ENCODE assay signal across 8 cellular contexts in the genomic region with DNA sequence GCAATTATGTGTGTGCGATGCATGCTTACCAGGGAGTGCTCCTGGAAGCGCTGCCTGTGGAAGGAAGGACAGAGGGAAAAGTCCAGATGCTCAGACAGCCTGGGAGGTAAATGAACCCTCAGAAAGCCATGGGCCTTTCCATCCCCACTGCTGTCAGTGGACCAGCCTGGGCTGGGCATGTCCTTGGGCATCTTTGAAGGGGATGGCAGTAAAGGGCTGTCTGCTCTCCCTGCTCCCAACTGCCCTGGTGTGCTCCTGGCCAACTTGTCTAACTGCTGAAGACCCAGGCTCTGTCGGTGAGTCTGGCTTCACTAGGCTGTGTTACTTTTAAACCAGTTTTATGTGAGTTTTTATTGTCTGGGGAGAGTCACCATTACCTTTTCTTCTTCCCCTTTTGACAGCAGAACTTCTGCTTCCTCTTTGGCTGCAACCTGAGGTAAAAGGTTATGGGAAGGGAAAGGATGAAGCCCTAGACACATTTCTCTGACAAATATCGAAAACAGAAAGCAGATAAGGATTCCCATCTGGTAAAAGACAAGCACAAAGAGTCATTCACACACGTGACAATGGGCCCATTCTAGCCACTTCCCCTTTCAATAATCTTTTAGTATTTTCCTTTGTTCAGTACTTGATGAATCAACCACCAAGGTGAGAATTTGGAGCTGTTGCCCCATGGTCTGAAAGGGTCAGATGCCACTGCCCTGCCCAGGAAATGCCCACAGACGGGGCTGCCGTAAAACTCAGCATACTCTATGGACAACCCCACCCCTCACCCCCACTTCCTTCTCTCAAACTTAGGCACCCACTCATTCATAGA. TPM values are rescaled to one million over a fixed set of nuclear protein-coding genes. Genes with fewer than 3 reads are reported as not detected.
DNase-seq lines count a peak whose midpoint lies in the region; ATAC-seq and TF ChIP-seq lines count a peak whose summit lies in the region.

No MANE protein-coding gene starts in this region.

- intact Hi-C loops in dendritic cell treated with granulocyte-macrophage colony-stimulating factor and Interleukin-4, amounts not matched to agents 40 ng/mL and 50 ng/mL, for 4 days (cut with micrococcal nuclease), result loop anchor here (5.0 kb wide), 1 partner anchor 106 kb away; no protein-coding TSS in a partner anchor
- intact Hi-C loops in vagina (cut with DNase I) (no loop called here), left ventricle myocardium inferior (cut with micrococcal nuclease) (no loop called here)

- H3K36me3 Mint-ChIP-seq in dendritic cell treated with granulocyte-macrophage colony-stimulating factor and Interleukin-4, amounts not matched to agents 40 ng/mL and 50 ng/mL, for 4 days (ENCODE audit: low read depth), result no peaks in the 10 kb centered on the region

- peaks cover 22% of the 10 kb centered on the region for H3K4me1 Mint-ChIP-seq in dendritic cell treated with granulocyte-macrophage colony-stimulating factor and Interleukin-4, amounts not matched to agents 40 ng/mL and 50 ng/mL, for 4 days (ENCODE audit: low read depth)

- no peaks in the 10 kb centered on the region for H3K27me3 ChIP-seq in vagina
- H3K27me3 ChIP-seq in left ventricle myocardium inferior (ENCODE audit: low read depth), result no peaks in the 10 kb centered on the region

- TF ChIP-seq POLR2A in vagina (IDR thresholded peaks at IDR 0.05), result no peak

- no peaks in the 10 kb centered on the region for H3K27me3 Mint-ChIP-seq in dendritic cell treated with granulocyte-macrophage colony-stimulating factor and Interleukin-4, amounts not matched to agents 40 ng/mL and 50 ng/mL, for 4 days

- no peaks in the 10 kb centered on the region for H3K9me3 Mint-ChIP-seq in dendritic cell treated with granulocyte-macrophage colony-stimulating factor and Interleukin-4, amounts not matched to agents 40 ng/mL and 50 ng/mL, for 4 days

- H3K27ac ChIP-seq in vagina (no peak overlapping the region), left ventricle myocardium inferior (replicated peaks) (no peak overlapping the region)

- H3K4me3 Mint-ChIP-seq in dendritic cell treated with granulocyte-macrophage colony-stimulating factor and Interleukin-4, amounts not matched to agents 40 ng/mL and 50 ng/mL, for 4 days, result no peak overlapping the region

- H3K9me3 ChIP-seq in vagina (no peaks in the 10 kb centered on the region), left ventricle myocardium inferior (replicated peaks) (no peaks in the 10 kb centered on the region)

- H3K36me3 ChIP-seq in vagina, result no peaks in the 10 kb centered on the region
- no peaks in the 10 kb centered on the region for H3K36me3 ChIP-seq in left ventricle myocardium inferior

- TF ChIP-seq CTCF in GM13976 (IDR thresholded peaks at IDR 0.05; ENCODE audit: borderline replicate concordance, control extremely low read depth, extremely low read depth, insufficient read depth, missing control alignments), result no peak
- TF ChIP-seq CTCF in vagina (IDR thresholded peaks at IDR 0.05), result no peak
- no peak for TF ChIP-seq CTCF in left ventricle myocardium inferior (IDR thresholded peaks at IDR 0.05; ENCODE audit: borderline replicate concordance)

- ATAC-seq in GM21619 (IDR thresholded peaks at IDR 0.05; ENCODE audit: unreplicated experiment), result peak; percentile 93

- H3K4me1 ChIP-seq in vagina (no peaks in the 10 kb centered on the region), left ventricle myocardium inferior (no peaks in the 10 kb centered on the region)

- peak; percentile 72 for DNase-seq in GM13976 (ENCODE audit: low spot score)
- peak; percentile 37 for DNase-seq in HT1080 (ENCODE audit: low read depth)
- DNase-seq in GM19238 (ENCODE audit: insufficient read length, low spot score), result no peak
- no peak for DNase-seq in vagina (ENCODE audit: extremely low spot score in 2 of 2)
- DNase-seq in left ventricle myocardium inferior, result no peak
- DNase-seq in DMS114 treated with DMSO at 0.1 percent for 48 hours (lab: John Stamatoyannopoulos, UW; ENCODE audit: unreplicated experiment), result no peak

- H3K4me3 ChIP-seq in vagina (no peak overlapping the region), left ventricle myocardium inferior (no peak overlapping the region)

- in situ Hi-C loops in GM13976 (cut with MboI; ENCODE audit: low sequenced_read_pairs, unreplicated experiment), result no loop called here

- peak overlapping the region; percentile 68 for H3K27ac Mint-ChIP-seq in dendritic cell treated with granulocyte-macrophage colony-stimulating factor and Interleukin-4, amounts not matched to agents 40 ng/mL and 50 ng/mL, for 4 days

RNA-seq across cellular contexts. Expression of a gene that starts 27.6 kb away (rescaled TPM):
- 3.0 TPM in 2 replicates for total RNA-seq in HT1080 (2014; rRNA removed; shearing (Covaris generic))
- polyA plus RNA-seq in HT1080 (2015; cell fraction: cytosol; rRNA removed), result 1.7 and 1.9 TPM in 2 replicates
- polyA plus RNA-seq in HT1080 (2015; cell fraction: nucleus; rRNA removed), result 1.5 and 1.9 TPM in 2 replicates
- total RNA-seq in vagina, result 5.9 TPM
- total RNA-seq in left ventricle myocardium inferior, result 5.4 TPM

Comparison
In these comparisons a context has a peak if more than half of its experiments do, and no peak if none do; other contexts are left out.
1. DNase-seq: peak in GM13976 (single experiment) and HT1080 (single experiment); none in GM19238 (single experiment), vagina (0 of 2), left ventricle myocardium inferior (single experiment) and DMS114 treated with DMSO at 0.1 percent for 48 hours (single experiment).